ENCODE assay signal across 7 cellular contexts in the genomic region with DNA sequence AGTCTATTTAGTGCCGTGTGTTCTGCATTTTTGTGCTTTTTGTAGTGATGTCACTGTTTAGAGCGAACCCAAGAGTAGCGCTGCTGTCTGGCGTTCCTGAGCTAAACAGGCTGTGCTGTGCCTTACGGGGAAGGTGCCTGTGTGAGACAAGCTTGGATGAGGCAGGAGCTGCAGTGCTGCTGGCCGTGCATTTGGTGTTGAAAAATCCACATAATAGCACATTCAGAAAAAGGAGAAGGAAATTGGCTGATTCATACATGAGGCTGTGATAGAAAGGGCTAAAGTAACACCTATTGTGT. TPM values are rescaled to one million over a fixed set of nuclear protein-coding genes. Genes with fewer than 3 reads are reported as not detected.
"Had no signal": no experiment of that assay in that cellular context is flagged by ENCODE, and none has a peak within 500 bp of the region (broad histone marks: within the 10 kb centered on the region; RNA-seq: fewer than 3 reads in every experiment).

No MANE protein-coding gene starts in this region.

RNA-seq across cellular contexts. Expression of gene CES1, which starts 50.2 kb away (rescaled TPM):
- total RNA-seq: activated CD4-positive, alpha-beta T cell treated with anti-CD3 and anti-CD28 coated beads for 36 hours; activated CD8-positive, alpha-beta T cell treated with anti-CD3 and anti-CD28 coated beads, Interleukin-2, amount 10 ng/mL, durations not matched to agents 7 days and 5 days; activated naive CD8-positive, alpha-beta T cell treated with anti-CD3 and anti-CD28 coated beads, Interleukin-2, amount 10 ng/mL, durations not matched to agents 7 days and 5 days; activated T-helper 2 cell treated with anti-CD3 and anti-CD28 coated beads, Interferon-gamma antibody, Interleukin-2, Interleukin-4, amounts not matched to agents 10 μg/mL and 5 μg/mL and 100 μg/mL, durations not matched to agents 14 hours and 24 hours and 36 hours; cardiac muscle cell; chondrocyte; T-helper 1 cell treated with Interleukin-12 subunit alpha and Interleukin-12 subunit beta and Interleukin-4 antibody, amounts not matched to agents 30 ng/mL and 1 ng/mL, for 36 hours had no signal
- polyA plus RNA-seq: cardiac muscle cell had no signal
